In genomic region chr19:11496391-11497163, GRCh38 we compare ENCODE assay signal across 1 cellular context.
TF ChIP-seq lines count a peak whose summit lies in the region.

No MANE protein-coding gene starts in this region.

TF ChIP-seq in H1, 55 proteins besides CTCF, POLR2A, EP300 and RAD21:
- no peak for TF ChIP-seq TBP (IDR thresholded peaks at IDR 0.05; ENCODE audit: low read depth, low read length)
- TF ChIP-seq GABPA (IDR thresholded peaks at IDR 0.05; ENCODE audit: borderline replicate concordance, insufficient read depth, low read length), result peak; percentile 45; the same call in 1 of the 2 replicates
- TF ChIP-seq CHD2 (IDR thresholded peaks at IDR 0.05; ENCODE audit: low read length), result no peak
- peak; percentile 77; the same call in 1 of the 2 replicates for TF ChIP-seq JUND (IDR thresholded peaks at IDR 0.05; ENCODE audit: low read length)
- 0 out of 2 replicates have a peak, but pooled peaks have one; percentile 18 for TF ChIP-seq YY1 (IDR thresholded peaks at IDR 0.05; ENCODE audit: low read depth, low read length)
- no peak for TF ChIP-seq POU5F1 (IDR thresholded peaks at IDR 0.05; ENCODE audit: low read depth, low read length)
